8 cellular contexts compared by ENCODE assay signal in the genomic region with DNA sequence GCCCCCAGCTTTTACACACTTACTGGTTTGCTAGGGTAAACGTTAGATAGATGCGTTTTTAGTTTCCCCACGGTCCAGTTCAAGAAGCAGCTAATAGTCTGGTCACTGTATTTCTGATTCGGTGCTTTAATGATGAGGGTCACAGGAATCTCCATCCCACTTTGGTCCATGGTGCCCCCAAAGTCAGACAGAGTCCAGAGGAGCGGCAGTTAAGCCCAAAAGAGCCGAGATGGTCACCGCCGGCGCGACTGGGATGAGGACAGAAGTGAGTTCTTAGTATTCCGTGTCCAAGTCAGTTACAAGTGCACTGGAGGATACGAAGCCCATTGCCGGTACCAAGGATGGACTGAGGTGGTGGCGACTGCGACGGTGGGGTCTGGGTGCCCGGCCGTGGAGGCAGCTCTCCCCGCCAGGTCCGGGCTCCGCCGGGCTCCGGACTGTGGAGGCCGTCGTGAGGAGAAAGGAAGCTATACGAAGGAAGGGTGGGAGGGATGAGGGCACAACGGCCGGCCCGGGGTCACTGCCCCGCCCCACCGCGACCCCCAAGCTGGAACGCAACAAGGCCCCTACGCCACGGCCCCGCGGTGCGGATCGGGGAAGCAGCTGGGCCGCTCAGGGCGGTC. TPM values are rescaled to one million over a fixed set of nuclear protein-coding genes. Genes with fewer than 3 reads are reported as not detected.
DNase-seq lines count a peak whose midpoint lies in the region; ATAC-seq lines count a peak whose summit lies in the region.

No MANE protein-coding gene starts in this region.

- ATAC-seq in GM18867 (IDR thresholded peaks at IDR 0.05; ENCODE audit: unreplicated experiment) (peak; percentile 8), HG03097 (IDR thresholded peaks at IDR 0.05; ENCODE audit: low FRiP score, unreplicated experiment) (peak; percentile 16), GM18861 (IDR thresholded peaks at IDR 0.05; ENCODE audit: unreplicated experiment) (no peak)

- DNase-seq in SK-MEL-5 (ENCODE audit: low read depth, low spot score) (peak; percentile 16), NCI-H128 (lab: John Stamatoyannopoulos, UW; ENCODE audit: unreplicated experiment) (no peak)
- DNase-seq in effector memory CD4-positive, alpha-beta T cell = no peak

- H3K4me3 ChIP-seq in ACC112 (ENCODE audit: low read depth, low read length) (peak overlapping the region; percentile 90), mucosa of rectum (ENCODE audit: low read length in 2 of 2) (peak overlapping the region; percentile 79 to 98)
- peak overlapping the region; percentile 98 for H3K4me3 ChIP-seq in effector memory CD4-positive, alpha-beta T cell (ENCODE audit: insufficient read depth, low read depth, low read length, poor library complexity, severe bottlenecking)

- H3K9me3 ChIP-seq in effector memory CD4-positive, alpha-beta T cell (ENCODE audit: control insufficient read depth, low read length) = no peaks in the 10 kb centered on the region
- H3K9me3 ChIP-seq in mucosa of rectum (ENCODE audit: control insufficient read depth in 2 of 2, low read length in 2 of 2) = no peaks in the 10 kb centered on the region

- in situ Hi-C loops in SK-MEL-5 (cut with HindIII; ENCODE audit: low pct_unique_long_range_greater_than_20kb, low sequenced_read_pairs) = no loop called here

- peak overlapping the region; percentile 83 for H2AFZ ChIP-seq in ACC112 (ENCODE audit: low read length, unreplicated experiment)

- no peaks in the 10 kb centered on the region for H3K27me3 ChIP-seq in ACC112 (ENCODE audit: insufficient read depth, low read length)
- H3K27me3 ChIP-seq in effector memory CD4-positive, alpha-beta T cell (replicated peaks; ENCODE audit: control insufficient read depth, insufficient read depth, low read length, poor library complexity, severe bottlenecking) = no peaks in the 10 kb centered on the region
- H3K27me3 ChIP-seq in mucosa of rectum (ENCODE audit: control insufficient read depth in 2 of 2, insufficient read depth in 2 of 2, low read length in 2 of 2) = no peaks in the 10 kb centered on the region

- H3K27ac ChIP-seq in ACC112 (ENCODE audit: low read depth, low read length) (peak overlapping the region; percentile 78), mucosa of rectum (ENCODE audit: low read depth in 2 of 2, low read length in 2 of 2) (peak overlapping the region; percentile 94 to 96)
- peak overlapping the region; percentile 96 for H3K27ac ChIP-seq in effector memory CD4-positive, alpha-beta T cell (ENCODE audit: insufficient read depth, low read length, poor library complexity, severe bottlenecking)

- H3K79me2 ChIP-seq in ACC112 (ENCODE audit: control insufficient read depth, insufficient read depth, low read length, unreplicated experiment) = peaks cover 56% of the 10 kb centered on the region

- H3K36me3 ChIP-seq in ACC112 (ENCODE audit: insufficient read depth, low read length) = peaks cover 8% of the 10 kb centered on the region; the same call in 1 of the 2 replicates
- no peaks in the 10 kb centered on the region for H3K36me3 ChIP-seq in effector memory CD4-positive, alpha-beta T cell (ENCODE audit: control insufficient read depth, insufficient read depth, low read length)
- H3K36me3 ChIP-seq in mucosa of rectum (ENCODE audit: control insufficient read depth in 2 of 2, insufficient read depth in 2 of 2, low read length in 2 of 2) = no peaks in the 10 kb centered on the region

- H3K4me1 ChIP-seq in ACC112 (ENCODE audit: control insufficient read depth, insufficient read depth, low read length, unreplicated experiment) = peaks cover 41% of the 10 kb centered on the region
- peaks cover 10% of the 10 kb centered on the region for H3K4me1 ChIP-seq in effector memory CD4-positive, alpha-beta T cell (ENCODE audit: control insufficient read depth, insufficient read depth, low read length, poor library complexity, severe bottlenecking)
- peaks cover 15% of the 10 kb centered on the region in 2 donors for H3K4me1 ChIP-seq in mucosa of rectum (ENCODE audit: control insufficient read depth in 2 of 2, insufficient read depth in 2 of 2, low read length in 2 of 2)

- H3K9ac ChIP-seq in mucosa of rectum (ENCODE audit: low read depth in 1 of 2, low read length in 2 of 2) = peak overlapping the region; percentile 93 to 98

RNA-seq across cellular contexts. Expression of gene HERPUD2, which starts 0.7 kb away (rescaled TPM):
- 28.2 and 32.1 TPM in 2 replicates for total RNA-seq in SK-MEL-5 (2014; rRNA removed; shearing (Covaris generic))
- 35.4 and 38.1 TPM in 2 replicates for polyA plus RNA-seq in SK-MEL-5 (2015; cell fraction: cytosol; rRNA removed)
- polyA plus RNA-seq in SK-MEL-5 (2015; cell fraction: nucleus; rRNA removed) = 16.5 and 24.3 TPM in 2 replicates
